In genomic region chr21:33238565-33239255, GRCh38 we compare ENCODE assay signal across 9 cellular contexts. TPM values are rescaled to one million over a fixed set of nuclear protein-coding genes. Genes with fewer than 3 reads are reported as not detected.
A peak's percentile ranks its signal among the peaks of the same experiment; 100 is the strongest.
DNase-seq lines count a peak whose midpoint lies in the region; ATAC-seq and TF ChIP-seq lines count a peak whose summit lies in the region.
"Had no signal": no experiment of that assay in that cellular context is flagged by ENCODE, and none has a peak within 500 bp of the region (broad histone marks: within the 10 kb centered on the region; RNA-seq: fewer than 3 reads in every experiment).

No MANE protein-coding gene starts in this region.

- no peak for TF ChIP-seq POLR2A in spleen (IDR thresholded peaks at IDR 0.05)

- 50 to 56% (median 54%) methylated on average over 7 of the region's 7 CpGs for WGBS in spleen, 5 donors

- no peak overlapping the region for H3K4me2 ChIP-seq in osteoblast (ENCODE audit: insufficient read depth, low read length)
- H3K4me2 ChIP-seq: A549 had no signal

- H3K36me3 ChIP-seq in spleen (peaks cover 0 to 51% (median 10%) of the 10 kb centered on the region in 6 donors), osteoblast (ENCODE audit: insufficient read depth, low read length) (peaks cover 3% of the 10 kb centered on the region)

- peaks cover 36% of the 10 kb centered on the region for H3K79me2 ChIP-seq in osteoblast (ENCODE audit: insufficient read depth, low read length)

- intact Hi-C loops in spleen (cut with DNase I; ENCODE audit: low total_unique reads) = no loop called here

- H3K27me3 ChIP-seq in spleen (replicated peaks in 1 of 7) (no peaks in the 10 kb centered on the region), osteoblast (ENCODE audit: insufficient read depth, low read length) (no peaks in the 10 kb centered on the region)

- H3K4me1 ChIP-seq in spleen (peaks cover 17 to 95% (median 76%) of the 10 kb centered on the region in 6 donors), osteoblast (ENCODE audit: insufficient read depth, low read length) (peaks cover 7% of the 10 kb centered on the region)

- TF ChIP-seq CTCF in spleen (IDR thresholded peaks at IDR 0.05 in 8 of 11, conservative IDR thresholded peaks at IDR 0.05 in 3 of 11) = no peak
- TF ChIP-seq CTCF in osteoblast (IDR thresholded peaks at IDR 0.05; ENCODE audit: extremely low read depth, low read depth, low read length) = no peak

- no peak for DNase-seq in activated CD4-positive, CD25-positive, alpha-beta regulatory T cell (lab: John Stamatoyannopoulos, UW)
- DNase-seq in NOMO-1 treated with dmso at 0.1 percent for 144 hours (lab: John Stamatoyannopoulos, UW; ENCODE audit: unreplicated experiment) (peak; percentile 27), spleen (no peak), ureter (ENCODE audit: low spot score) (no peak), osteoblast (ENCODE audit: insufficient read length, low spot score, missing footprints) (no peak)
- no peak for DNase-seq in stimulated activated CD4-positive, alpha-beta T cell treated with anti-CD3 and anti-CD28 coated beads, Interleukin-4, amount 100 ng/mL, for 1 hour

- H3K9me3 ChIP-seq in spleen = no peaks in the 10 kb centered on the region
- no peaks in the 10 kb centered on the region for H3K9me3 ChIP-seq in osteoblast (ENCODE audit: low read depth, low read length)
- H3K9me3 ChIP-seq: A549 had no signal

- H3K27ac ChIP-seq in spleen (peak overlapping the region; percentile 16 to 78 (median 70)), osteoblast (ENCODE audit: low read depth, low read length) (no peak overlapping the region)
- H3K27ac ChIP-seq: A549 had no signal

- H4K20me1 ChIP-seq in osteoblast (ENCODE audit: insufficient read depth, low read length) = peaks cover 11% of the 10 kb centered on the region

- peak; percentile 55 to 68 for ATAC-seq in activated CD4-positive, CD25-positive, alpha-beta regulatory T cell treated with anti-CD3 and anti-CD28 coated beads, Interleukin-2, amount 50 U/mL, for 24 hours
- ATAC-seq in HG02852 (IDR thresholded peaks at IDR 0.05; ENCODE audit: unreplicated experiment) = peak; percentile 79
- ATAC-seq: A549 had no signal

- H3K4me3 ChIP-seq in spleen (no peak overlapping the region), osteoblast (ENCODE audit: insufficient read depth, low read length) (no peak overlapping the region)
- H3K4me3 ChIP-seq: A549 had no signal

- H2AFZ ChIP-seq in osteoblast (ENCODE audit: low read length) = no peak overlapping the region

RNA-seq across cellular contexts. Expression of gene IFNAR2, which starts 9.0 kb away (rescaled TPM):
- total RNA-seq in spleen (100 to 1,000 TPM in 2 of 7 donors, 10 to 100 TPM in 5; 54.7 to 124 (median 86.8) TPM), ureter (55.2 TPM), osteoblast (4.0 and 5.3 TPM in 2 replicates)
- 10 to 100 TPM; 20.4 to 22.3 (median 22.0) TPM for polyA plus RNA-seq in spleen

RNA-seq across cellular contexts. Expression of gene IL10RB, which starts 27.5 kb away (rescaled TPM):
- 10 to 100 TPM; 44.1 to 89.7 (median 60.7) TPM for total RNA-seq in spleen
- 10 to 100 TPM; 25.4 to 29.6 (median 29.3) TPM for polyA plus RNA-seq in spleen
- 32.9 TPM for total RNA-seq in ureter
- 44.9 and 52.7 TPM in 2 replicates for total RNA-seq in osteoblast
